In the genomic region with DNA sequence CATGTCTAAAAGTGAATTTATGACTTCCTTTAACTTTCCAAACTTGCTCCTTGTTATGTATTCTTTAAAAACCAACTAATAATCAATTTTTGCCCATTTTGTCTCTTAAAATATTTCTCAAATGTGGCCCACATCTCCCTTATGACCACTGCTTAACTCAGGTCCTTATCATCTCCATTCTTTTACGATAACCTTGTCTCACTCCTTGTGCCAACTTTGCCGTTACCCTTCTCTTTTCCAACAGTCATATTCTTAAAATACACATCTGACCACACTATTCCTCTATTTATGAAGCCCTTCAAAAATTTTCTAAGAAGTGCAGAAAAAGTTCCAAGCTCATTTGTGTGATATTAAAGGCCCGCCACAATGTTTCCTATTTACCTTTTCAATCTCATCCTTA, we compare ENCODE assay signal across 1 cellular context.
TF ChIP-seq lines count a peak whose summit lies in the region.

No MANE protein-coding gene starts in this region.

TF ChIP-seq in endothelial cell of umbilical vein, 7 proteins besides CTCF, POLR2A, EP300 and RAD21:
- no peak for TF ChIP-seq FOS (IDR thresholded peaks at IDR 0.05; ENCODE audit: borderline replicate concordance, insufficient read depth, low read length)
- TF ChIP-seq MAX (IDR thresholded peaks at IDR 0.05; ENCODE audit: insufficient read depth, insufficient read length): no peak
- no peak for TF ChIP-seq EZH2 (IDR thresholded peaks at IDR 0.05; ENCODE audit: borderline replicate concordance, low read depth, low read length, severe bottlenecking)
- no peak for TF ChIP-seq JUN (IDR thresholded peaks at IDR 0.05; ENCODE audit: borderline replicate concordance, insufficient read depth, insufficient read length, low read depth)
- TF ChIP-seq POLR2AphosphoS5 (IDR thresholded peaks at IDR 0.05; ENCODE audit: insufficient read depth, low read depth, low read length): no peak
- no peak for TF ChIP-seq MYC (IDR thresholded peaks at IDR 0.05; ENCODE audit: low read depth, low read length)
- no peak for TF ChIP-seq GATA2 (IDR thresholded peaks at IDR 0.05; ENCODE audit: insufficient read depth, insufficient read length, low read depth, low read length)
